ENCODE assay signal across 30 cellular contexts in the genomic region with DNA sequence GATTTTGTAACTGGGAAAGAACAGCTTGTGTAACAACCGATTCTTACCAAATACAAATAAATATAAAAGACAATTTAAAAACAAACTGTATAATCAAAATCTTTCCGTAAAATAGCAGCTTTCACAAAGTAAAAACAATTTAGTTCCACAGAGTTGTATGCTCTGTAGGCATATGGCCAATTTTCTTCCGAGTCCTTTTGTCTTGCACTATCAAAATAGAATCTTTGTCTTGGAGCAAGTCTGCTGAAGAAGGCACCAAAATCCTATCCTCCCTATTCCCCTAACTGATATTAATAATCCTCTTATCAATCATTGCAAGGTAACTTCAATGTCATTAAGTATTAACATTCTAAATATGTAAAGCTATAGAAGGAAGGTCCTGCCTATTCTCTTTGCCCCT. TPM values are rescaled to one million over a fixed set of nuclear protein-coding genes. Genes with fewer than 3 reads are reported as not detected.
A peak's percentile ranks its signal among the peaks of the same experiment; 100 is the strongest.
DNase-seq lines count a peak whose midpoint lies in the region; ATAC-seq, FAIRE-seq and TF ChIP-seq lines count a peak whose summit lies in the region.
"Had no signal": no experiment of that assay in that cellular context is flagged by ENCODE, and none has a peak within 500 bp of the region (broad histone marks: within the 10 kb centered on the region; RNA-seq: fewer than 3 reads in every experiment).

No MANE protein-coding gene starts in this region.

- H3K4me1 ChIP-seq in gastroesophageal sphincter (peaks cover 0 to 32% (median 5%) of the 10 kb centered on the region in 3 donors), prostate gland (replicated peaks) (peaks cover 7% of the 10 kb centered on the region), pancreas (peaks cover 0 to 11% (median 2%) of the 10 kb centered on the region in 3 donors)
- H3K4me1 ChIP-seq: SJCRH30 had no signal

- intact Hi-C loops in prostate gland (cut with DNase I) (loop anchor here (10.0 kb wide), 1 partner anchor 149 kb away; no protein-coding TSS in a partner anchor), pancreas (cut with DNase I) (no loop called here), lower leg skin (cut with DNase I; ENCODE audit: low total_unique reads) (no loop called here)

- no peak for TF ChIP-seq POLR2A in gastroesophageal sphincter (IDR thresholded peaks at IDR 0.05)
- TF ChIP-seq POLR2A in prostate gland (IDR thresholded peaks at IDR 0.05), result no peak
- TF ChIP-seq POLR2A in lower leg skin (IDR thresholded peaks at IDR 0.05), result no peak

- H3K27ac ChIP-seq in gastroesophageal sphincter, result peak overlapping the region; percentile 19 to 34 (median 32)
- H3K27ac ChIP-seq in prostate gland, result peak overlapping the region; percentile 19 to 47
- peak overlapping the region in 1 of 4 donors; percentile 3 for H3K27ac ChIP-seq in pancreas
- H3K27ac ChIP-seq: 22Rv1, psoas muscle, SJCRH30 had no signal

- peak overlapping the region; percentile 31 for H3K27ac Mint-ChIP-seq in T-helper 1 cell treated with Interleukin-12 subunit alpha and Interleukin-12 subunit beta and Interleukin-4 antibody, amounts not matched to agents 30 μg/mL and 1 μg/mL, for 36 hours
- H3K27ac Mint-ChIP-seq in activated naive CD8-positive, alpha-beta T cell, result peak overlapping the region; percentile 30
- H3K27ac Mint-ChIP-seq: CD14-positive monocyte, H9, WTC11 had no signal

- TF ChIP-seq CTCF in gastroesophageal sphincter (IDR thresholded peaks at IDR 0.05) (no peak), prostate gland (IDR thresholded peaks at IDR 0.05) (no peak), pancreas (IDR thresholded peaks at IDR 0.05) (no peak), lower leg skin (IDR thresholded peaks at IDR 0.05) (no peak), GM13976 (IDR thresholded peaks at IDR 0.05; ENCODE audit: borderline replicate concordance, control extremely low read depth, extremely low read depth, insufficient read depth, missing control alignments) (no peak)

- TF ChIP-seq EP300 in gastroesophageal sphincter (IDR thresholded peaks at IDR 0.05), result no peak

- H3K36me3 ChIP-seq in gastroesophageal sphincter (peaks cover 9 to 51% of the 10 kb centered on the region in 2 donors), prostate gland (peaks cover 0 to 9% of the 10 kb centered on the region in 2 donors), pancreas (peaks cover 0 to 36% (median 20%) of the 10 kb centered on the region in 3 donors)

- H3K27me3 Mint-ChIP-seq in T-helper 1 cell treated with Interleukin-12 subunit alpha and Interleukin-12 subunit beta and Interleukin-4 antibody, amounts not matched to agents 30 μg/mL and 1 μg/mL, for 36 hours (ENCODE audit: low read depth), result no peaks in the 10 kb centered on the region
- H3K27me3 Mint-ChIP-seq in activated naive CD8-positive, alpha-beta T cell, result no peaks in the 10 kb centered on the region
- H3K27me3 Mint-ChIP-seq: brain had no signal

- FAIRE-seq in pancreas (lab: Jason Lieb, UNC), result no peak
- FAIRE-seq: urothelium cell line had no signal

- ATAC-seq in gastroesophageal sphincter, result no peak
- no peak for ATAC-seq in pancreas
- ATAC-seq: psoas muscle, sciatic nerve, WTC11 had no signal

- peaks cover 30% of the 10 kb centered on the region for H3K36me3 Mint-ChIP-seq in T-helper 1 cell treated with Interleukin-12 subunit alpha and Interleukin-12 subunit beta and Interleukin-4 antibody, amounts not matched to agents 30 μg/mL and 1 μg/mL, for 36 hours (ENCODE audit: low read depth)
- peaks cover 5% of the 10 kb centered on the region for H3K36me3 Mint-ChIP-seq in activated naive CD8-positive, alpha-beta T cell

- in situ Hi-C loops in GM13976 (cut with MboI; ENCODE audit: low sequenced_read_pairs, unreplicated experiment), result no loop called here

- H3K27me3 ChIP-seq in gastroesophageal sphincter (no peaks in the 10 kb centered on the region), prostate gland (replicated peaks; ENCODE audit: insufficient read depth) (no peaks in the 10 kb centered on the region), pancreas (no peaks in the 10 kb centered on the region)
- H3K27me3 ChIP-seq: MG63, SJCRH30 had no signal

- H3K4me3 ChIP-seq in gastroesophageal sphincter (no peak overlapping the region), prostate gland (no peak overlapping the region), pancreas (no peak overlapping the region), lower leg skin (ENCODE audit: low read depth, poor library complexity, severe bottlenecking) (no peak overlapping the region)
- H3K4me3 ChIP-seq: MG63, psoas muscle, SJCRH30 had no signal

- H3K4me1 Mint-ChIP-seq in T-helper 1 cell treated with Interleukin-12 subunit alpha and Interleukin-12 subunit beta and Interleukin-4 antibody, amounts not matched to agents 30 μg/mL and 1 μg/mL, for 36 hours (ENCODE audit: low read depth), result peaks cover 4% of the 10 kb centered on the region
- H3K4me1 Mint-ChIP-seq in activated naive CD8-positive, alpha-beta T cell (ENCODE audit: low read depth), result peaks cover 26% of the 10 kb centered on the region
- H3K4me1 Mint-ChIP-seq: H9, WTC11 had no signal

- DNase-seq in T-helper 1 cell, result no peak
- no peak for DNase-seq in prostate gland (ENCODE audit: low spot score)
- no peak for DNase-seq in pancreas
- no peak for DNase-seq in lower leg skin (ENCODE audit: low spot score in 2 of 2)
- DNase-seq in GM13976 (ENCODE audit: low spot score), result no peak
- DNase-seq: activated CD8-positive, alpha-beta memory T cell treated with anti-CD3 and anti-CD28 coated beads, Interleukin-2, amount 50 U/mL, for 4 hours; Calu3; dermis blood vessel endothelial cell; DMS79; H9; KG1; mesendoderm; MG63; NCI-H1105 treated with DMSO at 0.1 percent for 48 hours; NCI-H1930; NCI-H2171 treated with DMSO at 0.1 percent for 48 hours; NCI-H510A treated with DMSO at 0.1 percent for 48 hours; psoas muscle; SJCRH30; stimulated activated CD4-positive, alpha-beta T cell treated with anti-CD3 and anti-CD28 coated beads, Interleukin-4, amount 100 ng/mL, for 24 hours had no signal

- no peaks in the 10 kb centered on the region for H3K9me3 Mint-ChIP-seq in T-helper 1 cell treated with Interleukin-12 subunit alpha and Interleukin-12 subunit beta and Interleukin-4 antibody, amounts not matched to agents 30 μg/mL and 1 μg/mL, for 36 hours
- no peaks in the 10 kb centered on the region for H3K9me3 Mint-ChIP-seq in activated naive CD8-positive, alpha-beta T cell (ENCODE audit: low read depth)
- H3K9me3 Mint-ChIP-seq: brain, CD14-positive monocyte, H9, WTC11 had no signal

- WGBS in gastroesophageal sphincter (ENCODE audit: low coverage in 1 of 2), 2 donors, result 53 to 70% methylated on average over 3 of the region's 3 CpGs
- 27% methylated on average over 3 of the region's 3 CpGs for WGBS in prostate gland
- 55 to 57% methylated on average over 3 of the region's 3 CpGs for WGBS in pancreas, 2 donors
- WGBS in lower leg skin, 2 donors, result 79 to 80% methylated on average over 3 of the region's 3 CpGs

- H3K9me3 ChIP-seq in gastroesophageal sphincter (no peaks in the 10 kb centered on the region), prostate gland (no peaks in the 10 kb centered on the region), pancreas (peaks cover 0 to 3% (median 0%) of the 10 kb centered on the region in 4 donors)
- H3K9me3 ChIP-seq: MG63, psoas muscle, SJCRH30 had no signal

- H3K4me3 Mint-ChIP-seq in T-helper 1 cell treated with Interleukin-12 subunit alpha and Interleukin-12 subunit beta and Interleukin-4 antibody, amounts not matched to agents 30 μg/mL and 1 μg/mL, for 36 hours, result no peak overlapping the region
- H3K4me3 Mint-ChIP-seq in activated naive CD8-positive, alpha-beta T cell, result no peak overlapping the region
- H3K4me3 Mint-ChIP-seq: brain, CD14-positive monocyte, H9, WTC11 had no signal

RNA-seq across cellular contexts. Expression of gene THUMPD1, which starts 7.6 kb away (rescaled TPM):
- 100 to 1,000 TPM in 2 of 4 donors, 10 to 100 TPM in 2; 59.6 to 120 (median 91.8) TPM for total RNA-seq in gastroesophageal sphincter
- 100 to 1,000 TPM; 107 to 167 TPM for total RNA-seq in prostate gland
- total RNA-seq in pancreas, result 10 to 100 TPM; 13.5 to 19.7 (median 15.9) TPM
- polyA plus RNA-seq in pancreas, result 10 to 100 TPM; 11.0 to 18.1 TPM
- total RNA-seq in lower leg skin, result 10 to 100 TPM; 40.5 to 73.7 (median 67.0) TPM

RNA-seq across cellular contexts. Expression of gene ACSM3, which starts 29.8 kb away (rescaled TPM):
- total RNA-seq in gastroesophageal sphincter (10 to 100 TPM in 1 of 4 donors, 1 to 10 TPM in 3; 4.5 to 24.8 (median 6.8) TPM), prostate gland (10 to 100 TPM; 65.9 to 99.6 TPM), pancreas (100 to 1,000 TPM in 1 of 6 donors, 10 to 100 TPM in 5; 39.1 to 104 (median 44.1) TPM), lower leg skin (10 to 100 TPM in 1 of 4 donors, 1 to 10 TPM in 3; 4.8 to 21.5 (median 6.6) TPM)
- polyA plus RNA-seq in pancreas, result 10 to 100 TPM; 50.0 to 67.5 TPM

RNA-seq across cellular contexts. Expression of gene ACSM1, which starts 36.6 kb away (rescaled TPM):
- total RNA-seq in gastroesophageal sphincter (1 to 10 TPM in 1 of 4 donors, under 1 TPM in 3; 0.46 to 1.2 (median 0.74) TPM), prostate gland (10 to 100 TPM in 1 of 2 donors, 1 to 10 TPM in 1; 7.7 to 24.6 TPM), pancreas (1 to 10 TPM in 3 of 6 donors, under 1 TPM in 3; 0.54 to 1.6 (median 0.87) TPM), lower leg skin (1 to 10 TPM in 1 of 4 donors, under 1 TPM in 3; 0.49 to 1.1 (median 0.57) TPM)
- polyA plus RNA-seq in pancreas, result 1 to 10 TPM in 1 of 2 donors, under 1 TPM in 1; 0.72 to 1.1 TPM
- total RNA-seq: dermis blood vessel endothelial cell, fibroblast of lung, sciatic nerve had no signal
- polyA plus RNA-seq: fibroblast of lung had no signal
